In genomic region chr15:61459785-61460707, GRCh38 we compare ENCODE assay signal across 12 cellular contexts.
A peak's percentile ranks its signal among the peaks of the same experiment; 100 is the strongest.
DNase-seq lines count a peak whose midpoint lies in the region; ATAC-seq and TF ChIP-seq lines count a peak whose summit lies in the region.
"Had no signal": no experiment of that assay in that cellular context is flagged by ENCODE, and none has a peak within 500 bp of the region (broad histone marks: within the 10 kb centered on the region; RNA-seq: fewer than 3 reads in every experiment).

No MANE protein-coding gene starts in this region.

- no peaks in the 10 kb centered on the region for H3K27me3 ChIP-seq in IMR-90 (ENCODE audit: control insufficient read depth, insufficient read depth, low read length)
- no peaks in the 10 kb centered on the region for H3K27me3 ChIP-seq in WERI-Rb-1 (ENCODE audit: insufficient read depth, low read depth, severe bottlenecking)
- H3K27me3 ChIP-seq: ovary, stomach had no signal

- no peak overlapping the region for H2BK20ac ChIP-seq in IMR-90 (ENCODE audit: low read depth, low read length)

- no peak overlapping the region for H4K91ac ChIP-seq in IMR-90 (ENCODE audit: insufficient read depth, low read depth, low read length)

- no peak overlapping the region for H4K8ac ChIP-seq in IMR-90 (ENCODE audit: low read depth in 2 of 2, low read length in 2 of 2)

- CTCF ChIA-PET in IMR-90 (lab: Yijun Ruan, JAX) = interaction anchor here (0.7 kb wide), 1 partner anchor 56 kb away, joined by 3 read pairs; no protein-coding TSS in a partner anchor

- H2AFZ ChIP-seq in IMR-90 (replicated peaks; ENCODE audit: low read length, poor library complexity) = no peak overlapping the region

- H2AK9ac ChIP-seq in IMR-90 (replicated peaks; ENCODE audit: low read depth, low read length, poor library complexity) = no peak overlapping the region

- no peak overlapping the region for H2BK120ac ChIP-seq in IMR-90 (ENCODE audit: low read depth, low read length)

- no peak overlapping the region for H3K4ac ChIP-seq in IMR-90 (ENCODE audit: low read depth, low read length)

- POLR2A ChIA-PET in IMR-90 (lab: Charles Lee; ENCODE audit: unreplicated experiment) = no interaction called here

- no peaks in the 10 kb centered on the region for H3K36me3 ChIP-seq in IMR-90 (ENCODE audit: control insufficient read depth, insufficient read depth, low read length)
- no peaks in the 10 kb centered on the region for H3K36me3 ChIP-seq in WERI-Rb-1
- H3K36me3 ChIP-seq: ovary, stomach had no signal

- no peak overlapping the region for H2BK15ac ChIP-seq in IMR-90 (ENCODE audit: low read depth, low read length)

- H3K9me3 ChIP-seq in IMR-90 (ENCODE audit: control insufficient read depth, insufficient read depth, low read length) (no peaks in the 10 kb centered on the region; the same call in 1 of the 2 replicates), WERI-Rb-1 (ENCODE audit: severe bottlenecking) (peaks cover 5% of the 10 kb centered on the region)
- H3K9me3 ChIP-seq: ovary, stomach had no signal

- dilution Hi-C loops in IMR-90 (cut with HindIII; ENCODE audit: low sequenced_read_pairs, unreplicated experiment) = no loop called here

- no peak overlapping the region for H3K23ac ChIP-seq in IMR-90 (ENCODE audit: low read depth, low read length)

- H3K56ac ChIP-seq in IMR-90 (ENCODE audit: extremely low read depth, insufficient read depth, low read length) = no peak overlapping the region

- WGBS in IMR-90 (ENCODE audit: extremely low coverage in 2 of 2, insufficient read length in 1 of 2), 2 experiments = no CpG with 5 or more reads among the region's 9 CpGs

- no peak overlapping the region for H4K5ac ChIP-seq in IMR-90 (ENCODE audit: low read depth, low read length)

- ATAC-seq in IMR-90 (ENCODE audit: low read depth) (no peak), GM18519 (IDR thresholded peaks at IDR 0.05; ENCODE audit: low FRiP score, unreplicated experiment) (no peak), left lobe of liver (no peak), GM18511 (IDR thresholded peaks at IDR 0.05; ENCODE audit: unreplicated experiment) (no peak)
- ATAC-seq: activated CD8-positive, alpha-beta T cell treated with anti-CD3 and anti-CD28 coated beads for 36 hours had no signal

- H3K14ac ChIP-seq in IMR-90 (replicated peaks; ENCODE audit: low read depth, low read length) = no peak overlapping the region

- TF ChIP-seq RAD21 in IMR-90 (IDR thresholded peaks at IDR 0.05; ENCODE audit: low read length) = no peak

- no peak overlapping the region for H3K4me2 ChIP-seq in IMR-90 (ENCODE audit: low read depth, low read length)

- TF ChIP-seq CTCF in IMR-90 (conservative IDR thresholded peaks at IDR 0.05; ENCODE audit: low read depth, low read length) = no peak
- no peak for TF ChIP-seq CTCF in WERI-Rb-1 (IDR thresholded peaks at IDR 0.05; ENCODE audit: low read depth, low read length)
- no peak for TF ChIP-seq CTCF in foreskin fibroblast (IDR thresholded peaks at IDR 0.05; ENCODE audit: low read depth, low read length)

- no peak overlapping the region for H3K9ac ChIP-seq in IMR-90 (ENCODE audit: low read depth, low read length)

- BruUV-seq in IMR-90 (replicated peaks; lab: Mats Ljungman, UMichigan) = no TSS peak

- H2AK5ac ChIP-seq in IMR-90 (ENCODE audit: low read depth, low read length) = no peak overlapping the region

- H3K79me1 ChIP-seq in IMR-90 (ENCODE audit: low read depth in 1 of 2, low read length in 2 of 2) = no peaks in the 10 kb centered on the region

- no peak overlapping the region for H3K27ac ChIP-seq in IMR-90 (ENCODE audit: insufficient read depth, low read length)
- H3K27ac ChIP-seq in WERI-Rb-1 = peak overlapping the region; percentile 61
- H3K27ac ChIP-seq: ovary, stomach had no signal

- TF ChIP-seq POLR2A in IMR-90 (IDR thresholded peaks at IDR 0.05; ENCODE audit: low read depth, low read length) = no peak

- no peaks in the 10 kb centered on the region for H3K4me1 ChIP-seq in IMR-90 (ENCODE audit: control insufficient read depth, insufficient read depth, low read length)
- H3K4me1 ChIP-seq: stomach had no signal

- no peak overlapping the region for H3K4me3 ChIP-seq in IMR-90 (ENCODE audit: insufficient read depth, low read depth, low read length)
- H3K4me3 ChIP-seq in WERI-Rb-1 (ENCODE audit: low read depth, low read length) = peak overlapping the region; percentile 9; the same call in 1 of the 2 replicates
- H3K4me3 ChIP-seq in foreskin fibroblast (ENCODE audit: low read depth in 1 of 2, low read length in 2 of 2) = no peak overlapping the region
- H3K4me3 ChIP-seq: ovary, stomach had no signal

- no peaks in the 10 kb centered on the region for H4K20me1 ChIP-seq in IMR-90 (ENCODE audit: insufficient read depth, low read length)

- H2BK5ac ChIP-seq in IMR-90 (ENCODE audit: low read depth, low read length, poor library complexity, severe bottlenecking) = no peak overlapping the region

- intact Hi-C loops in IMR-90 (cut with micrococcal nuclease) = no loop called here

- no peak overlapping the region for H3K18ac ChIP-seq in IMR-90 (ENCODE audit: low read depth, low read length)

- DNase-seq in IMR-90 (peak; percentile 9), WERI-Rb-1 (peak; percentile 53), foreskin fibroblast (peak; percentile 68 to 85), stromal cell of bone marrow (ENCODE audit: low read depth) (peak; percentile 62), left lobe of liver (ENCODE audit: low spot score) (no peak)
- DNase-seq: activated CD8-positive, alpha-beta T cell treated with anti-CD3 and anti-CD28 coated beads for 36 hours; activated naive CD4-positive, alpha-beta T cell; NCI-H2227 treated with DMSO at 0.1 percent for 48 hours; ovary; stomach had no signal

- in situ Hi-C loops in IMR-90 (cut with MboI; ENCODE audit: low sequenced_read_pairs) = no loop called here

- no peaks in the 10 kb centered on the region for H3K9me1 ChIP-seq in IMR-90 (ENCODE audit: insufficient read depth, low read length)

TF ChIP-seq in IMR-90, 13 proteins besides CTCF, POLR2A, EP300 and RAD21:
- TF ChIP-seq MXI1 (IDR thresholded peaks at IDR 0.05; ENCODE audit: borderline replicate concordance, low read depth, low read length) (no peak), CEBPB (IDR thresholded peaks at IDR 0.05; ENCODE audit: low read depth, low read length) (no peak), RCOR1 (IDR thresholded peaks at IDR 0.05; ENCODE audit: insufficient replicate concordance, low read length) (no peak), RFX5 (IDR thresholded peaks at IDR 0.05; ENCODE audit: low read depth, low read length) (no peak), USF2 (IDR thresholded peaks at IDR 0.05; ENCODE audit: low read depth, low read length) (no peak), MAFK (IDR thresholded peaks at IDR 0.05; ENCODE audit: low read depth, low read length) (no peak), CHD1 (IDR thresholded peaks at IDR 0.05; ENCODE audit: low read depth, low read length) (no peak), NFE2L2 (IDR thresholded peaks at IDR 0.05; ENCODE audit: low read depth, low read length) (no peak)
TF ChIP-seq in IMR-90: peak in this region for 0.
